8 cellular contexts compared by ENCODE assay signal in the genomic region with DNA sequence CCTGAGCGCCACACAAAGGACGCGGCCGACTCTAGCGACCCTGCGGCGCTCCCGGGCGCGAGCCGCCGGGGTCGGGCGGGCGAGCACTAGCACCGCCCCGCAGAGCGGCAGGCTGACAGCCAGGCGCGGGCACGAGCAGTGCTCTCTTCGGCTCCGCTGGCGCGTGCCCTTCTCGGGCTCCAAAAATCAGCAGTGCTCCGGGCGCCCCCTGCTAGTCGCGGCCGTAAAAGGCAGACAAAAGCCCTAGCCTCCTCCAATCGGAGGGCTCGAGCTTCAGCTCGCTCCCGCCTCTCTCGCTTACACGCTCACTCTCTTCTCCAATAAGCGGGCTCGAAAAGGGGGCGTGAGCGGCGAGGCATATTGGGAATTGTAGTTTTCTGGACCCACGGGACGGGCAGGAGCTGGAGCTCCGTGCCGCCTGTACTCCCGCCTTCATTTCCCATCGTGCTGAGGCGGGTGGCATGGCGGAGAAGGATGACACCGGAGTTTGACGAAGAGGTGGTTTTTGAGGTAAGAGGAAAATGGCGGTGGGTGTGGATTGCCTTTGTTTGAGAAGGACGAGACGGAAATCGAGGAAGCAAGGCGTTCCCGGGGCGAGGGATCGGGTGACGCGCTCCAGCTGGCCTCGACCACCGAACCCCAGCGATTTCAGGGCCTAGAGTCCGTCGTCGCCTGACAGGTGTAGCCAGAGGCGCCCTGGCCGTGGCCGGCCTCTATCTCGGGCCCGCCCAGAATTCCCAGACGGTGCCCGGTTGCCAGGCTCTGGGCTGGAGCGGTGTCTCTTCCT. TPM values are rescaled to one million over a fixed set of nuclear protein-coding genes. Genes with fewer than 3 reads are reported as not detected.
A peak's percentile ranks its signal among the peaks of the same experiment; 100 is the strongest.
DNase-seq lines count a peak whose midpoint lies in the region; ATAC-seq, FAIRE-seq and TF ChIP-seq lines count a peak whose summit lies in the region.

A gene (minus strand): TSS at position 91 of the 787 bp plus-strand sequence. CDS start 227 bp downstream, outside the sequence.
A gene with protein sequence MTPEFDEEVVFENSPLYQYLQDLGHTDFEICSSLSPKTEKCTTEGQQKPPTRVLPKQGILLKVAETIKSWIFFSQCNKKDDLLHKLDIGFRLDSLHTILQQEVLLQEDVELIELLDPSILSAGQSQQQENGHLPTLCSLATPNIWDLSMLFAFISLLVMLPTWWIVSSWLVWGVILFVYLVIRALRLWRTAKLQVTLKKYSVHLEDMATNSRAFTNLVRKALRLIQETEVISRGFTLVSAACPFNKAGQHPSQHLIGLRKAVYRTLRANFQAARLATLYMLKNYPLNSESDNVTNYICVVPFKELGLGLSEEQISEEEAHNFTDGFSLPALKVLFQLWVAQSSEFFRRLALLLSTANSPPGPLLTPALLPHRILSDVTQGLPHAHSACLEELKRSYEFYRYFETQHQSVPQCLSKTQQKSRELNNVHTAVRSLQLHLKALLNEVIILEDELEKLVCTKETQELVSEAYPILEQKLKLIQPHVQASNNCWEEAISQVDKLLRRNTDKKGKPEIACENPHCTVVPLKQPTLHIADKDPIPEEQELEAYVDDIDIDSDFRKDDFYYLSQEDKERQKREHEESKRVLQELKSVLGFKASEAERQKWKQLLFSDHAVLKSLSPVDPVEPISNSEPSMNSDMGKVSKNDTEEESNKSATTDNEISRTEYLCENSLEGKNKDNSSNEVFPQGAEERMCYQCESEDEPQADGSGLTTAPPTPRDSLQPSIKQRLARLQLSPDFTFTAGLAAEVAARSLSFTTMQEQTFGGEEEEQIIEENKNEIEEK (plus strand): TSS at position 431 of the 787 bp plus-strand sequence. CDS start 44 bp downstream, at position 475.

- H3K36me3 ChIP-seq in BLaER1 (peaks cover 6% of the 10 kb centered on the region; the same call in 1 of the 2 replicates), colonic mucosa (no peaks in the 10 kb centered on the region)

- no peaks in the 10 kb centered on the region for H3K9me3 ChIP-seq in BLaER1
- no peaks in the 10 kb centered on the region for H3K9me3 ChIP-seq in colonic mucosa

- peak; percentile 99 for FAIRE-seq in GM19239 (lab: Jason Lieb, UNC)

- intact Hi-C loops in colonic mucosa (cut with DNase I): loop anchor here (5.0 kb wide), 1 partner anchor 55 kb away; no protein-coding TSS in a partner anchor

- TF ChIP-seq CTCF in colonic mucosa (IDR thresholded peaks at IDR 0.05): peak; percentile 37

- DNase-seq in GM19239 (ENCODE audit: insufficient read length, low spot score) (peak; percentile 75), NCI-H524 (lab: John Stamatoyannopoulos, UW) (peak; percentile 99), colonic mucosa (peak; percentile 99), kidney tubule cell (ENCODE audit: low spot score) (peak; percentile 100)
- peak; percentile 98 for DNase-seq in activated CD4-positive, alpha-beta T cell treated with anti-CD3 and anti-CD28 coated beads for 48 hours
- peak; percentile 83 to 95 (median 90) for DNase-seq in stimulated activated CD4-positive, alpha-beta T cell treated with anti-CD3 and anti-CD28 coated beads, Interleukin-1b, Interleukin-23, amount 100 ng/mL, for 24 hours (ENCODE audit: low read depth in 4 of 4, low spot score in 1 of 4)

- H3K27me3 ChIP-seq in BLaER1 (no peaks in the 10 kb centered on the region), colonic mucosa (no peaks in the 10 kb centered on the region)

- H3K4me1 ChIP-seq in BLaER1 (peaks cover 33% of the 10 kb centered on the region), colonic mucosa (peaks cover 11% of the 10 kb centered on the region)

- peaks cover 39% of the 10 kb centered on the region for H4K20me1 ChIP-seq in BLaER1

- peak; percentile 86 for ATAC-seq in HG03457 (IDR thresholded peaks at IDR 0.05; ENCODE audit: unreplicated experiment)

- peak within 1 kb of the TSS; percentile 80 for H3K4me2 ChIP-seq in BLaER1

- peak within 1 kb of the TSS; percentile 88 for H3K4me3 ChIP-seq in BLaER1
- peak within 1 kb of the TSS; percentile 86 for H3K4me3 ChIP-seq in colonic mucosa

- peak within 1 kb of the TSS; percentile 92 for H3K9ac ChIP-seq in BLaER1
- H3K9ac ChIP-seq in colonic mucosa (ENCODE audit: low read depth in 2 of 2, low read length in 2 of 2): peak within 1 kb of the TSS; percentile 80 to 92

- peak within 1 kb of the TSS; percentile 92 for H3K27ac ChIP-seq in BLaER1
- H3K27ac ChIP-seq in colonic mucosa: peak within 1 kb of the TSS; percentile 98

RNA-seq across cellular contexts. Expression of the first gene that starts in this region (rescaled TPM):
- 10 to 100 TPM in 1 of 2 donors, 1 to 10 TPM in 1; 9.8 to 21.8 TPM for total RNA-seq in colonic mucosa

RNA-seq across cellular contexts. Expression of the second gene that starts in this region (rescaled TPM):
- 10 to 100 TPM; 36.4 to 62.2 TPM for total RNA-seq in colonic mucosa

Comparison
In these comparisons a context has a peak if more than half of its experiments do, and no peak if none do; other contexts are left out.
1. Peak in every context shown above with its lines: DNase-seq, ATAC-seq, H3K4me3 ChIP-seq and H3K27ac ChIP-seq.